2 cellular contexts compared by ENCODE assay signal in genomic region chr18:46241393-46241792, GRCh38.
DNase-seq lines count a peak whose midpoint lies in the region; TF ChIP-seq lines count a peak whose summit lies in the region.
"Not testable (repeated sequence)": the region's sequence is repeated elsewhere in the genome, so short reads cannot be mapped to it uniquely, and the experiment has no call there.

No MANE protein-coding gene starts in this region.

- not testable (repeated sequence) for TF ChIP-seq CTCF in HEK293 (tag by site-specific recombination; IDR thresholded peaks at IDR 0.05)

- not testable (repeated sequence) for H3K14ac ChIP-seq in mesenchymal stem cell (ENCODE audit: low read length in 2 of 2)

- H3K23ac ChIP-seq in mesenchymal stem cell (ENCODE audit: low read length in 2 of 2), result not testable (repeated sequence)

- POLR2A ChIA-PET in HEK293 (lab: Yijun Ruan, JAX), result interaction anchor here (0.7 kb wide), 1 partner anchor 27 kb away, joined by 3 read pairs; no protein-coding TSS in a partner anchor

- H3K9me3 ChIP-seq in HEK293 (ENCODE audit: control insufficient read depth, insufficient read depth, low read depth, low read length); mesenchymal stem cell (ENCODE audit: control insufficient read depth, low read length): not testable (repeated sequence)

- CTCF ChIA-PET in HEK293 (lab: Yijun Ruan, JAX), result interaction anchor here (0.6 to 3.0 kb wide), 2 partner anchors 16 to 68 kb away, joined by 9 to 11 read pairs; a partner anchor contains a TSS

- not testable (repeated sequence) for H2AFZ ChIP-seq in mesenchymal stem cell (ENCODE audit: low read depth, low read length)

- not testable (repeated sequence) for H2BK5ac ChIP-seq in mesenchymal stem cell (ENCODE audit: low read depth, low read length, poor library complexity, severe bottlenecking)

- H2AK5ac ChIP-seq in mesenchymal stem cell (ENCODE audit: low read length, severe bottlenecking), result not testable (repeated sequence)

- not testable (repeated sequence) for H3K4me1 ChIP-seq in HEK293 (ENCODE audit: control insufficient read depth, insufficient read depth, low read length)
- H3K4me1 ChIP-seq in mesenchymal stem cell (ENCODE audit: control insufficient read depth, insufficient read depth, low read depth, low read length), result peaks cover 15% of the 10 kb centered on the region

- H2BK15ac ChIP-seq in mesenchymal stem cell (ENCODE audit: low read depth, poor library complexity, severe bottlenecking), result not testable (repeated sequence)

- H3K4me2 ChIP-seq in mesenchymal stem cell (ENCODE audit: low read length, poor library complexity, severe bottlenecking), result not testable (repeated sequence)

- not testable (repeated sequence) for H3K36me3 ChIP-seq in HEK293 (ENCODE audit: control insufficient read depth in 2 of 2, insufficient read depth in 1 of 2, low read length in 2 of 2); mesenchymal stem cell (ENCODE audit: control insufficient read depth in 1 of 2, insufficient read depth in 2 of 2, low read depth in 1 of 2, low read length in 2 of 2)

- not testable (repeated sequence) for H3K18ac ChIP-seq in mesenchymal stem cell (ENCODE audit: low read depth in 1 of 2, low read length in 2 of 2)

- not testable (repeated sequence) for H2BK120ac ChIP-seq in mesenchymal stem cell (ENCODE audit: low read depth, low read length)

- H3K79me1 ChIP-seq in mesenchymal stem cell (replicated peaks; ENCODE audit: low read length, poor library complexity, severe bottlenecking), result not testable (repeated sequence)

- 99% methylated on average over 7 of the region's 7 CpGs for WGBS in mesenchymal stem cell

- not testable (repeated sequence) for H4K8ac ChIP-seq in mesenchymal stem cell (ENCODE audit: low read length)

- DNase-seq in mesenchymal stem cell, result not testable (repeated sequence)

- not testable (repeated sequence) for H3K9ac ChIP-seq in mesenchymal stem cell (ENCODE audit: low read length)

- H3K27ac ChIP-seq in HEK293 (ENCODE audit: extremely low read depth, low read depth, low read length), result not testable (repeated sequence)
- H3K27ac ChIP-seq in mesenchymal stem cell (ENCODE audit: low read length, poor library complexity, severe bottlenecking), result peak overlapping the region; percentile 13

- H4K91ac ChIP-seq in mesenchymal stem cell (ENCODE audit: low read length), result not testable (repeated sequence)

- not testable (repeated sequence) for H2BK12ac ChIP-seq in mesenchymal stem cell (ENCODE audit: low read length in 2 of 2)

- H3K27me3 ChIP-seq in mesenchymal stem cell (ENCODE audit: control insufficient read depth in 1 of 2, insufficient read depth in 1 of 2, low read length in 2 of 2), result not testable (repeated sequence)

- not testable (repeated sequence) for H3K4ac ChIP-seq in mesenchymal stem cell (ENCODE audit: low read depth in 1 of 2, low read length in 2 of 2)

- not testable (repeated sequence) for H3K4me3 ChIP-seq in HEK293 (ENCODE audit: low read depth, low read length); mesenchymal stem cell (ENCODE audit: insufficient read depth in 1 of 2, low read depth in 1 of 2, low read length in 2 of 2)

TF ChIP-seq in HEK293, 187 proteins besides CTCF, POLR2A, EP300 and RAD21:
- TF ChIP-seq EGR2 (tag by site-specific recombination; IDR thresholded peaks at IDR 0.05; ENCODE audit: low read depth), result peak; percentile 75; the same call in 1 of the 2 replicates
- peak; percentile 69 for TF ChIP-seq ZFHX2 (tag by site-specific recombination; conservative IDR thresholded peaks at IDR 0.05)
- peak; percentile 66 for TF ChIP-seq KLF9 (tag by site-specific recombination; IDR thresholded peaks at IDR 0.05; ENCODE audit: low read depth)
- TF ChIP-seq KLF1 (tag by site-specific recombination; IDR thresholded peaks at IDR 0.05), result peak; percentile 65
